ENCODE assay signal across 21 cellular contexts in genomic region chr17:58617563-58617962, GRCh38.
"Had no signal": no experiment of that assay in that cellular context is flagged by ENCODE, and none has a peak within 500 bp of the region (broad histone marks: within the 10 kb centered on the region; RNA-seq: fewer than 3 reads in every experiment).

No MANE protein-coding gene starts in this region.

- H3K79me2 ChIP-seq: parathyroid adenoma had no signal

- H3K27ac ChIP-seq: body of pancreas, gastrocnemius medialis, heart left ventricle, parathyroid adenoma, tibial nerve, vagina had no signal

- H3K4me3 ChIP-seq: body of pancreas, gastrocnemius medialis, heart left ventricle, lung, tibial nerve, vagina had no signal

- DNase-seq: activated CD4-positive, alpha-beta T cell treated with anti-CD3 and anti-CD28 coated beads, Interleukin-2, amount 50 U/mL, for 48 hours; activated CD4-positive, CD25-positive, alpha-beta regulatory T cell treated with anti-CD3 and anti-CD28 coated beads, Interleukin-2, amount 50 U/mL, for 72 hours; activated effector memory CD4-positive, alpha-beta T cell treated with anti-CD3 and anti-CD28 coated beads, Interleukin-2, amount 50 U/mL, for 16 hours; activated T-cell treated with anti-CD3 and anti-CD28 coated beads, Interleukin-2, amount 50 U/mL, for 4 hours; amygdala; body of pancreas; caudate nucleus; erythroblast; gastrocnemius medialis; heart left ventricle; left colon; naive B cell; stimulated activated CD4-positive, alpha-beta T cell treated with anti-CD3 and anti-CD28 coated beads, Interleukin-2, amount 100 ng/mL, for 48 hours; stimulated activated naive B cell treated with anti-CD40 and anti-IgM and Interleukin-4, amounts not matched to agents 10 μg/mL and 1 μg/mL and 100 μg/mL, for 72 hours had no signal

- H3K9me3 ChIP-seq: body of pancreas, gastrocnemius medialis, heart left ventricle, tibial nerve, vagina had no signal

- H3K27me3 ChIP-seq: body of pancreas, gastrocnemius medialis, heart left ventricle, tibial nerve, vagina had no signal

- H3K36me3 ChIP-seq: gastrocnemius medialis, heart left ventricle, tibial nerve, vagina had no signal

- H3K4me1 ChIP-seq: body of pancreas, gastrocnemius medialis, heart left ventricle, parathyroid adenoma, tibial nerve, vagina had no signal

- ATAC-seq: body of pancreas; gastrocnemius medialis; heart left ventricle; left colon; stimulated activated naive B cell treated with anti-CD40 and anti-IgM and Interleukin-4, amounts not matched to agents 10 μg/mL and 1 μg/mL and 100 μg/mL, for 72 hours had no signal

- H3K9ac ChIP-seq: parathyroid adenoma had no signal

- H2AFZ ChIP-seq: parathyroid adenoma had no signal

- FAIRE-seq: colon, islet of Langerhans, TTC549 had no signal
